Comparison of ENCODE assay signal across 8 cellular contexts in the genomic region with DNA sequence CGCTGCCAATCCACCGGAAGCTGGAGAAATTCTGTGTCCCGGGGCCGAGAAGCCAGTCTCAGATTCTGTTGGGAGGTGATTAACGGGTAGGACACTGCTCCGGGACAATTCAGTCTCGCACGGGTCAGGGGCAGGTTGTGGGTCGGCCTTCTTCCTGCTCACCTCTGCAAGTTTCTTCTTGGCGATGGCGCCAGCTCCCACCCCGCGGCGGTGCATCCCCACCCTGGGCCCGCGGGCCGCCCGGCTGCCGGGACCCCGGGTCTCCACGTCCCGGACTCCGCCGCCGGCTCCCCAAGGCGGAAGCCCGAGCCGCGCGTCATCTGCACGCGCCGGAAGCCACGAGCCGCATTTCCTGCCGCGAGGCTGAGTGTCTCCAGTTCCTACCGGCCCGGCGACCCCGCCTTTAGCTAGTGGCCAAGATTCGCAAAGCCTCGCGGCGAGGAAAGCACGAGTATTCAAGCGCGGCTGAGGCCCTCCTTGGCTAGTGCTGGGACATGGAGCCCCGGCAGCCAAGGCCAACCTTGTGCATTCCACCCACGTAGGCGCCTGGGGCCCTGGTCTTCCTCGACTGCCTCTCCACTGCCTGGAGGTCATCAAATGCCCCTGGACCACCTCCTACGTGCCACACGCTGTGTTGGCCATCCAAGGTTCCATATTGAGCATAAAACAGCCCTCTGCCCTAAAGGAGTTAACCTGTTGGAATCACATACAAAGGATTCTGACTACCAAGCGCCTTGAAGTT. TPM values are rescaled to one million over a fixed set of nuclear protein-coding genes. Genes with fewer than 3 reads are reported as not detected.
DNase-seq lines count a peak whose midpoint lies in the region; TF ChIP-seq lines count a peak whose summit lies in the region.

SNF8 (minus strand) TSS at position 324 of the 742 bp plus-strand sequence; CDS start at position 216, 108 bp downstream.

- H3K4me3 Mint-ChIP-seq in HFFc6 = peak within 1 kb of the TSS; percentile 95

- peaks cover 17% of the 10 kb centered on the region for H3K4me1 Mint-ChIP-seq in HFFc6 (ENCODE audit: low read depth)

- DNase-seq in GM04503 (ENCODE audit: low read depth) (peak; percentile 51), HFFc6 (peak; percentile 90), NCI-H1048 (lab: John Stamatoyannopoulos, UW) (peak; percentile 62), SK-N-SH (peak; percentile 99), globus pallidus (ENCODE audit: low spot score) (peak; percentile 81), nucleus accumbens (lab: John Stamatoyannopoulos, UW) (peak; percentile 29 to 94 (median 82)), superior temporal gyrus (ENCODE audit: extremely low spot score) (peak; percentile 93)
- peak; percentile 94 for DNase-seq in activated naive CD4-positive, alpha-beta T cell treated with anti-CD3 and anti-CD28 coated beads, Interleukin-2, amount 50 U/mL, for 16 hours

- peaks cover 4% of the 10 kb centered on the region for H3K27me3 Mint-ChIP-seq in HFFc6 (ENCODE audit: insufficient read depth)

- H3K4me1 ChIP-seq in SK-N-SH (ENCODE audit: control insufficient read depth in 1 of 2, insufficient read depth in 2 of 2, low read depth in 1 of 2, low read length in 1 of 2) = peaks cover 0 to 11% of the 10 kb centered on the region in 2 experiments; a peak in 1 of 4 replicates

- no peaks in the 10 kb centered on the region for H3K9me2 ChIP-seq in SK-N-SH

- H3K9ac ChIP-seq in SK-N-SH = peak within 1 kb of the TSS; percentile 75

- 4% methylated on average over 52 of the region's 55 CpGs for WGBS in SK-N-SH (ENCODE audit: low lambda C conversion rate)

- H3K27me3 ChIP-seq in SK-N-SH (ENCODE audit: insufficient read depth) = no peaks in the 10 kb centered on the region

- TF ChIP-seq CTCF in HFFc6 (IDR thresholded peaks at IDR 0.05) (no peak), SK-N-SH (IDR thresholded peaks at IDR 0.05) (no peak)

- POLR2A ChIA-PET in SK-N-SH (lab: Yijun Ruan, JAX) = interaction anchor here (0.6 to 2.0 kb wide), 6 partner anchors 9 to 97 kb away, joined by 3 to 11 read pairs (median 4); partner anchors contain the start of gene ATP5MC1

- peaks cover 14% of the 10 kb centered on the region; the same call in 1 of the 2 replicates for H3K36me3 Mint-ChIP-seq in HFFc6 (ENCODE audit: low read depth)

- peak in 1 of 2 experiments; percentile 23; a peak in 1 of 4 replicates for TF ChIP-seq EP300 in SK-N-SH (IDR thresholded peaks at IDR 0.05; ENCODE audit: borderline replicate concordance in 1 of 2, low read depth in 1 of 2, low read length in 1 of 2)

- peaks cover 5 to 32% of the 10 kb centered on the region in 2 experiments for H3K36me3 ChIP-seq in SK-N-SH (replicated peaks in 1 of 2; ENCODE audit: control insufficient read depth in 1 of 2, insufficient read depth in 2 of 2, low read length in 1 of 2)

- H3K4me3 ChIP-seq in SK-N-SH (ENCODE audit: low read depth in 2 of 2, low read length in 1 of 2) = peak within 1 kb of the TSS; percentile 64 to 85

- no peak for TF ChIP-seq RAD21 in SK-N-SH (IDR thresholded peaks at IDR 0.05; ENCODE audit: low read length)

- CTCF ChIA-PET in SK-N-SH (lab: Yijun Ruan, JAX) = interaction anchor here (1.0 to 1.5 kb wide), 5 partner anchors 8 to 273 kb away, joined by 3 to 4 read pairs (median 3); no protein-coding TSS in a partner anchor

- H3K4me2 ChIP-seq in SK-N-SH = peak within 1 kb of the TSS; percentile 93

- peak within 1 kb of the TSS; percentile 96 for H2AFZ ChIP-seq in SK-N-SH (ENCODE audit: low read depth)

- peak within 1 kb of the TSS; percentile 94 for H3K27ac Mint-ChIP-seq in HFFc6

- H3F3A ChIP-seq in SK-N-SH (replicated peaks; ENCODE audit: insufficient read depth) = no peaks in the 10 kb centered on the region

- peaks cover 34% of the 10 kb centered on the region for H3K79me2 ChIP-seq in SK-N-SH (ENCODE audit: insufficient read depth)

- peaks cover 4% of the 10 kb centered on the region; the same call in 1 of the 2 replicates for H3K9me3 Mint-ChIP-seq in HFFc6

- H3K27ac ChIP-seq in SK-N-SH (ENCODE audit: low read depth in 2 of 2, low read length in 1 of 2) = peak within 1 kb of the TSS; percentile 73 to 74

- no peaks in the 10 kb centered on the region for H4K20me1 ChIP-seq in SK-N-SH (ENCODE audit: insufficient read depth)

- H3K9me3 ChIP-seq in SK-N-SH = no peaks in the 10 kb centered on the region

TF ChIP-seq in SK-N-SH, 30 proteins besides CTCF, POLR2A, EP300 and RAD21 (continues in another document):
- TF ChIP-seq PBX3 (IDR thresholded peaks at IDR 0.05) (peak; percentile 11; the same call in 1 of the 2 replicates), CHD2 (IDR thresholded peaks at IDR 0.05; ENCODE audit: low read length, partially characterized antibody) (no peak), NFIC (IDR thresholded peaks at IDR 0.05; ENCODE audit: borderline replicate concordance) (peak; percentile 72), GABPA (IDR thresholded peaks at IDR 0.05; ENCODE audit: low read depth) (peak; percentile 96), RFX5 (IDR thresholded peaks at IDR 0.05; ENCODE audit: low read length) (no peak), SMC3 (IDR thresholded peaks at IDR 0.05; ENCODE audit: low read depth, low read length) (no peak), TAF1 (IDR thresholded peaks at IDR 0.05; ENCODE audit: borderline replicate concordance, low read depth, low read length) (peak; percentile 80; the same call in 1 of the 2 replicates), FOXJ3 (CRISPR knock-in tag; IDR thresholded peaks at IDR 0.05) (no peak)
- TF ChIP-seq, protein P1, sequence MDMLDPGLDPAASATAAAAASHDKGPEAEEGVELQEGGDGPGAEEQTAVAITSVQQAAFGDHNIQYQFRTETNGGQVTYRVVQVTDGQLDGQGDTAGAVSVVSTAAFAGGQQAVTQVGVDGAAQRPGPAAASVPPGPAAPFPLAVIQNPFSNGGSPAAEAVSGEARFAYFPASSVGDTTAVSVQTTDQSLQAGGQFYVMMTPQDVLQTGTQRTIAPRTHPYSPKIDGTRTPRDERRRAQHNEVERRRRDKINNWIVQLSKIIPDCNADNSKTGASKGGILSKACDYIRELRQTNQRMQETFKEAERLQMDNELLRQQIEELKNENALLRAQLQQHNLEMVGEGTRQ (IDR thresholded peaks at IDR 0.05; ENCODE audit: borderline replicate concordance, low read depth, low read length) = no peak
- TF ChIP-seq, protein P2, sequence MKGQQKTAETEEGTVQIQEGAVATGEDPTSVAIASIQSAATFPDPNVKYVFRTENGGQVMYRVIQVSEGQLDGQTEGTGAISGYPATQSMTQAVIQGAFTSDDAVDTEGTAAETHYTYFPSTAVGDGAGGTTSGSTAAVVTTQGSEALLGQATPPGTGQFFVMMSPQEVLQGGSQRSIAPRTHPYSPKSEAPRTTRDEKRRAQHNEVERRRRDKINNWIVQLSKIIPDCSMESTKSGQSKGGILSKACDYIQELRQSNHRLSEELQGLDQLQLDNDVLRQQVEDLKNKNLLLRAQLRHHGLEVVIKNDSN (IDR thresholded peaks at IDR 0.05; ENCODE audit: borderline replicate concordance, low read depth) = no peak
- TF ChIP-seq, protein P3, sequence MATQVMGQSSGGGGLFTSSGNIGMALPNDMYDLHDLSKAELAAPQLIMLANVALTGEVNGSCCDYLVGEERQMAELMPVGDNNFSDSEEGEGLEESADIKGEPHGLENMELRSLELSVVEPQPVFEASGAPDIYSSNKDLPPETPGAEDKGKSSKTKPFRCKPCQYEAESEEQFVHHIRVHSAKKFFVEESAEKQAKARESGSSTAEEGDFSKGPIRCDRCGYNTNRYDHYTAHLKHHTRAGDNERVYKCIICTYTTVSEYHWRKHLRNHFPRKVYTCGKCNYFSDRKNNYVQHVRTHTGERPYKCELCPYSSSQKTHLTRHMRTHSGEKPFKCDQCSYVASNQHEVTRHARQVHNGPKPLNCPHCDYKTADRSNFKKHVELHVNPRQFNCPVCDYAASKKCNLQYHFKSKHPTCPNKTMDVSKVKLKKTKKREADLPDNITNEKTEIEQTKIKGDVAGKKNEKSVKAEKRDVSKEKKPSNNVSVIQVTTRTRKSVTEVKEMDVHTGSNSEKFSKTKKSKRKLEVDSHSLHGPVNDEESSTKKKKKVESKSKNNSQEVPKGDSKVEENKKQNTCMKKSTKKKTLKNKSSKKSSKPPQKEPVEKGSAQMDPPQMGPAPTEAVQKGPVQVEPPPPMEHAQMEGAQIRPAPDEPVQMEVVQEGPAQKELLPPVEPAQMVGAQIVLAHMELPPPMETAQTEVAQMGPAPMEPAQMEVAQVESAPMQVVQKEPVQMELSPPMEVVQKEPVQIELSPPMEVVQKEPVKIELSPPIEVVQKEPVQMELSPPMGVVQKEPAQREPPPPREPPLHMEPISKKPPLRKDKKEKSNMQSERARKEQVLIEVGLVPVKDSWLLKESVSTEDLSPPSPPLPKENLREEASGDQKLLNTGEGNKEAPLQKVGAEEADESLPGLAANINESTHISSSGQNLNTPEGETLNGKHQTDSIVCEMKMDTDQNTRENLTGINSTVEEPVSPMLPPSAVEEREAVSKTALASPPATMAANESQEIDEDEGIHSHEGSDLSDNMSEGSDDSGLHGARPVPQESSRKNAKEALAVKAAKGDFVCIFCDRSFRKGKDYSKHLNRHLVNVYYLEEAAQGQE (IDR thresholded peaks at IDR 0.05; ENCODE audit: low read depth, low read length) = no peak
- TF ChIP-seq, protein P4, sequence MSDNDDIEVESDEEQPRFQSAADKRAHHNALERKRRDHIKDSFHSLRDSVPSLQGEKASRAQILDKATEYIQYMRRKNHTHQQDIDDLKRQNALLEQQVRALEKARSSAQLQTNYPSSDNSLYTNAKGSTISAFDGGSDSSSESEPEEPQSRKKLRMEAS (IDR thresholded peaks at IDR 0.05; ENCODE audit: low read depth) = peak; percentile 98

RNA-seq across cellular contexts. Expression of gene SNF8, which starts in this region (rescaled TPM):
- total RNA-seq in HFFc6 (2021; fragmentation: NEBNext Ultra II Directional; extraction: Animal tissue kit (Norgen Biotek cat#: 25700)) = 100 to 1,000 TPM; 131 to 176 (median 157) TPM
- polyA plus RNA-seq in SK-N-SH (2012; rRNA removed) = 329 and 358 TPM in 2 replicates
- polyA plus RNA-seq in SK-N-SH (2012; cell fraction: cytosol; rRNA removed) = 283 and 343 TPM in 2 replicates
- 185 and 191 TPM in 2 replicates for polyA plus RNA-seq in SK-N-SH (2012; cell fraction: nucleus; rRNA removed)

Comparison
In these comparisons a context has a peak if more than half of its experiments do, and no peak if none do; other contexts are left out.
1. Peak in every context shown above with its lines: DNase-seq, H3K4me3 ChIP-seq and H3K27ac ChIP-seq.